ENCODE assay signal across 15 cellular contexts in the genomic region with DNA sequence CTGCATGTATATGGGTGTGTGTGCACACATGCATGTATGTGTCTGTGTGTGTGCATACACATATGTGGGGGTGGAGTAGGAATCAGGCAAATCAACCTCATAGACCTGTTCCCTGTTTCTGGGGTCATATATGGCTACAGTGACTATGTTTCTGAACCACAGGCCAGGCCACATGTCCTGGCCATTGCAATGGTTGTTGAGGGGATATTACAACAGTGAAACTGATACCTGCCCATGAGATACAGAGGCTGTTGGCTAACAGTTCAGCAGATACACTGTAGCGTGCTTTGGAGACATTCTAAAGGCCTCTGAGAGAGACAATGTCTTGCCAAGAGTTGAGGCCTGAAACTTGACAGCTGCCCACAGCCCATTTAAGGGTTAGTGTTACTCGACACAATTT. TPM values are rescaled to one million over a fixed set of nuclear protein-coding genes. Genes with fewer than 3 reads are reported as not detected.
DNase-seq lines count a peak whose midpoint lies in the region; ATAC-seq and TF ChIP-seq lines count a peak whose summit lies in the region.
"Had no signal": no experiment of that assay in that cellular context is flagged by ENCODE, and none has a peak within 500 bp of the region (broad histone marks: within the 10 kb centered on the region; RNA-seq: fewer than 3 reads in every experiment).

No MANE protein-coding gene starts in this region.

- peak overlapping the region in 10 of 11 experiments; percentile 50 to 78 (median 68); a peak in 19 of 22 replicates for H3K4me2 ChIP-seq in BLaER1 treated with 17β-estradiol and CSF1 and Interleukin-3, amounts not matched to agents 10 nM and 100 nM

- peaks cover 0 to 12% (median 8%) of the 10 kb centered on the region in 11 experiments; a peak in 15 of 22 replicates for H3K9me3 ChIP-seq in BLaER1 treated with 17β-estradiol and CSF1 and Interleukin-3, amounts not matched to agents 10 nM and 100 nM (replicated peaks in 1 of 11)
- H3K9me3 ChIP-seq: upper lobe of left lung had no signal

- H3K4me3 ChIP-seq in BLaER1 treated with 17β-estradiol and CSF1 and Interleukin-3, amounts not matched to agents 10 nM and 100 nM, result no peak overlapping the region
- H3K4me3 ChIP-seq: upper lobe of left lung had no signal

- ATAC-seq in GM19468 (IDR thresholded peaks at IDR 0.05; ENCODE audit: extremely low read depth, unreplicated experiment) (peak; percentile 31), HG03565 (IDR thresholded peaks at IDR 0.05; ENCODE audit: unreplicated experiment) (peak; percentile 50), foreskin keratinocyte (no peak)

- TF ChIP-seq CTCF in foreskin keratinocyte (conservative IDR thresholded peaks at IDR 0.05), result no peak

- H4K20me1 ChIP-seq in BLaER1 treated with 17β-estradiol and CSF1 and Interleukin-3, amounts not matched to agents 10 nM and 100 nM, result no peaks in the 10 kb centered on the region

- no peaks in the 10 kb centered on the region for H3K27me3 ChIP-seq in BLaER1 treated with 17β-estradiol and CSF1 and Interleukin-3, amounts not matched to agents 10 nM and 100 nM
- H3K27me3 ChIP-seq in foreskin keratinocyte, result no peaks in the 10 kb centered on the region
- H3K27me3 ChIP-seq: upper lobe of left lung had no signal

- peak overlapping the region in 7 of 11 experiments; percentile 19 to 73 (median 57); a peak in 9 of 22 replicates for H3K27ac ChIP-seq in BLaER1 treated with 17β-estradiol and CSF1 and Interleukin-3, amounts not matched to agents 10 nM and 100 nM
- peak overlapping the region; percentile 90 for H3K27ac ChIP-seq in foreskin keratinocyte

- DNase-seq in foreskin keratinocyte (no peak), C1 segment of cervical spinal cord (lab: John Stamatoyannopoulos, UW) (no peak), AG08395 (ENCODE audit: low spot score) (no peak), hippocampal formation (lab: John Stamatoyannopoulos, UW) (no peak)
- DNase-seq in activated CD4-positive, CD25-positive, alpha-beta regulatory T cell treated with anti-CD3 and anti-CD28 coated beads, Interleukin-2, amount 50 U/mL, for 72 hours, result no peak
- DNase-seq: activated CD4-positive, alpha-beta memory T cell treated with anti-CD3 and anti-CD28 coated beads, Interleukin-2, amount 10 ng/mL, durations not matched to agents 7 days and 5 days; activated naive CD4-positive, alpha-beta T cell; DND-41; KG1; naive B cell; NCI-H2081 treated with DMSO at 0.1 percent for 48 hours; upper lobe of left lung had no signal

- no peaks in the 10 kb centered on the region for H3K36me3 ChIP-seq in BLaER1 treated with 17β-estradiol and CSF1 and Interleukin-3, amounts not matched to agents 10 nM and 100 nM
- H3K36me3 ChIP-seq: upper lobe of left lung had no signal

- no peak overlapping the region for H3K9ac ChIP-seq in BLaER1 treated with 17β-estradiol and CSF1 and Interleukin-3, amounts not matched to agents 10 nM and 100 nM

- H3K4me1 ChIP-seq in BLaER1 treated with 17β-estradiol and CSF1 and Interleukin-3, amounts not matched to agents 10 nM and 100 nM, result peaks cover 66 to 89% (median 81%) of the 10 kb centered on the region in 10 experiments
- H3K4me1 ChIP-seq in foreskin keratinocyte, result peaks cover 34% of the 10 kb centered on the region

RNA-seq across cellular contexts. Expression of a gene that starts 47.3 kb away (rescaled TPM):
- 59.6 and 63.2 TPM in 2 replicates for total RNA-seq in foreskin keratinocyte
- polyA plus RNA-seq in foreskin keratinocyte, result 24.5 and 33.4 TPM in 2 replicates

RNA-seq across cellular contexts. Expression of a gene that starts 54.9 kb away (rescaled TPM):
- 334 and 336 TPM in 2 replicates for total RNA-seq in foreskin keratinocyte
- polyA plus RNA-seq in foreskin keratinocyte, result 243 and 254 TPM in 2 replicates
